ENCODE assay signal across 36 cellular contexts in the genomic region with DNA sequence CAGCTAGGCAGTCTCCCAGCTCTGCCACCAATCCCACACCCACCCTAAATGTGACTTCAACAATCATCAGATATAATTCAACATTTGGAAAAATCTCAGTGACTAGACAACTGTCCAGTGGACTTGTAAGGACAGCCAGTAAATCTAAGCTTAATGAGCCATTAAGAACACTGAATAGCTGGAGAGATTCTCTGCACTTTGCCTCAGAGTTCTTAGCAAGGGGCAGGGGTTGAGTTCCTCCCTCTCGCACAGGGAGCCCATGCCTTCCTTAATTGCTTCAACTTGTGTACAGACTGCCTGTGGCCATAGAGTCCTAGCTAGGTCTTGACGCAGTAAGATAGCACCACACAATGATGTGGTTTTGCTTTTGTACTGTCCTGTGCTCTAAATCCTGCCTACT.
"Had no signal": no experiment of that assay in that cellular context is flagged by ENCODE, and none has a peak within 500 bp of the region (broad histone marks: within the 10 kb centered on the region; RNA-seq: fewer than 3 reads in every experiment).

No MANE protein-coding gene starts in this region.

- H3K27me3 ChIP-seq: adrenal gland, body of pancreas, brain microvascular endothelial cell, breast epithelium had no signal

- H3K9me3 Mint-ChIP-seq: activated CD4-positive, alpha-beta memory T cell treated with anti-CD3 and anti-CD28 coated beads for 36 hours; activated CD4-positive, alpha-beta T cell treated with anti-CD3 and anti-CD28 coated beads, Interleukin-2, amount 10 ng/mL, durations not matched to agents 24 days and 14 days; activated CD8-positive, alpha-beta T cell treated with anti-CD3 and anti-CD28 coated beads for 36 hours; activated naive CD4-positive, alpha-beta T cell treated with anti-CD3 and anti-CD28 coated beads for 36 hours; activated naive CD4-positive, alpha-beta T cell treated with anti-CD3 and anti-CD28 coated beads, Interleukin-2, amount 50 U/mL, for 72 hours; activated naive CD8-positive, alpha-beta T cell treated with anti-CD3 and anti-CD28 coated beads for 36 hours; activated T-cell treated with anti-CD3 and anti-CD28 coated beads, Interleukin-2, amount 50 U/mL, for 4 hours; activated T-cell treated with anti-CD3 and anti-CD28 coated beads, Interleukin-2, amount 50 U/mL, for 72 hours; activated T-helper 1 cell treated with anti-CD3 and anti-CD28 coated beads, Interleukin-12 subunit alpha, Interleukin-12 subunit beta, Interleukin-2, Interleukin-4 antibody, amounts not matched to agents 30 ng/mL and 10 ng/mL and 1 ng/mL, durations not matched to agents 14 hours and 24 hours and 36 hours; activated T-helper 17 cell treated with anti-CD3 and anti-CD28 coated beads, Interleukin-2, amount 50 U/mL, for 72 hours; T-helper 1 cell treated with Interleukin-12 subunit alpha and Interleukin-12 subunit beta and Interleukin-4 antibody, amounts not matched to agents 30 μg/mL and 1 μg/mL, for 36 hours; T-helper 2 cell treated with Interferon-gamma antibody and Interleukin-4, amounts not matched to agents 5 μg/mL and 100 μg/mL, for 36 hours had no signal

- H3K4me3 ChIP-seq: adrenal gland, body of pancreas, breast epithelium had no signal

- H3K36me3 Mint-ChIP-seq: activated CD4-positive, alpha-beta memory T cell treated with anti-CD3 and anti-CD28 coated beads for 36 hours; activated naive CD4-positive, alpha-beta T cell treated with anti-CD3 and anti-CD28 coated beads, Interleukin-2, amount 50 U/mL, for 72 hours; activated naive CD8-positive, alpha-beta T cell treated with anti-CD3 and anti-CD28 coated beads for 36 hours; WTC11 had no signal

- H3K27ac Mint-ChIP-seq: activated CD4-positive, alpha-beta memory T cell treated with anti-CD3 and anti-CD28 coated beads for 36 hours; activated CD4-positive, alpha-beta T cell treated with anti-CD3 and anti-CD28 coated beads, Interleukin-2, amount 10 ng/mL, durations not matched to agents 24 days and 14 days; activated CD8-positive, alpha-beta T cell treated with anti-CD3 and anti-CD28 coated beads for 36 hours; activated naive CD4-positive, alpha-beta T cell treated with anti-CD3 and anti-CD28 coated beads for 36 hours; activated naive CD4-positive, alpha-beta T cell treated with anti-CD3 and anti-CD28 coated beads, Interleukin-2, amount 50 U/mL, for 72 hours; activated naive CD8-positive, alpha-beta T cell treated with anti-CD3 and anti-CD28 coated beads for 36 hours; activated T-cell treated with anti-CD3 and anti-CD28 coated beads, Interleukin-2, amount 50 U/mL, for 72 hours; activated T-helper 1 cell treated with anti-CD3 and anti-CD28 coated beads, Interleukin-12 subunit alpha, Interleukin-12 subunit beta, Interleukin-2, Interleukin-4 antibody, amounts not matched to agents 30 ng/mL and 10 ng/mL and 1 ng/mL, durations not matched to agents 14 hours and 24 hours and 36 hours; activated T-helper 17 cell treated with anti-CD3 and anti-CD28 coated beads, Interleukin-2, amount 50 U/mL, for 72 hours; T-helper 1 cell treated with Interleukin-12 subunit alpha and Interleukin-12 subunit beta and Interleukin-4 antibody, amounts not matched to agents 30 μg/mL and 1 μg/mL, for 36 hours; T-helper 2 cell treated with Interferon-gamma antibody and Interleukin-4, amounts not matched to agents 5 μg/mL and 100 μg/mL, for 36 hours; WTC11 had no signal

- H3K27ac ChIP-seq: adrenal gland, body of pancreas, brain microvascular endothelial cell, breast epithelium, WERI-Rb-1 had no signal

- H3K36me3 ChIP-seq: adrenal gland, brain microvascular endothelial cell, breast epithelium, WERI-Rb-1 had no signal

- H3K9me3 ChIP-seq: adrenal gland, body of pancreas, breast epithelium had no signal

- DNase-seq: activated CD4-positive, alpha-beta memory T cell treated with anti-CD3 and anti-CD28 coated beads for 36 hours; activated CD4-positive, alpha-beta T cell treated with anti-CD3 and anti-CD28 coated beads for 4 hours; activated CD4-positive, alpha-beta T cell treated with anti-CD3 and anti-CD28 coated beads, Interleukin-2, amount 10 ng/mL, durations not matched to agents 24 days and 14 days; activated CD4-positive, alpha-beta T cell treated with anti-CD3 and anti-CD28 coated beads, Interleukin-2, amount 50 U/mL, for 1 hour; activated CD4-positive, alpha-beta T cell treated with anti-CD3 and anti-CD28 coated beads, Interleukin-2, amount 50 U/mL, for 4 hours; activated CD4-positive, CD25-positive, alpha-beta regulatory T cell; activated CD4-positive, CD25-positive, alpha-beta regulatory T cell treated with anti-CD3 and anti-CD28 coated beads, Interleukin-2, amount 50 U/mL, for 72 hours; activated CD8-positive, alpha-beta memory T cell treated with anti-CD3 and anti-CD28 coated beads, Interleukin-2, amount 50 U/mL, for 4 hours; activated CD8-positive, alpha-beta T cell treated with anti-CD3 and anti-CD28 coated beads for 36 hours; activated effector memory CD4-positive, alpha-beta T cell treated with anti-CD3 and anti-CD28 coated beads, Interleukin-2, amount 50 U/mL, for 16 hours; activated gamma-delta T cell treated with Interleukin-2 at 50 U/mL for 16 hours; activated naive CD4-positive, alpha-beta T cell; activated naive CD4-positive, alpha-beta T cell treated with anti-CD3 and anti-CD28 coated beads for 36 hours; activated naive CD4-positive, alpha-beta T cell treated with anti-CD3 and anti-CD28 coated beads, Interleukin-2, amount 50 U/mL, for 16 hours; activated naive CD8-positive, alpha-beta T cell treated with anti-CD3 and anti-CD28 coated beads for 36 hours; activated T-cell treated with anti-CD3 and anti-CD28 coated beads for 4 hours; activated T-cell treated with anti-CD3 and anti-CD28 coated beads, Interleukin-2, amount 50 U/mL, for 1 hour; activated T-cell treated with anti-CD3 and anti-CD28 coated beads, Interleukin-2, amount 50 U/mL, for 4 hours; activated T-cell treated with anti-CD3 and anti-CD28 coated beads, Interleukin-2, amount 50 U/mL, for 72 hours; adrenal gland; amniotic stem cell; aorta; body of pancreas; brain microvascular endothelial cell; central memory CD4-positive, alpha-beta T cell; T-helper 1 cell; T-helper 2 cell; T-helper 9 cell; WERI-Rb-1 had no signal

- H3K4me1 Mint-ChIP-seq: activated CD4-positive, alpha-beta T cell treated with anti-CD3 and anti-CD28 coated beads, Interleukin-2, amount 10 ng/mL, durations not matched to agents 24 days and 14 days; activated naive CD8-positive, alpha-beta T cell treated with anti-CD3 and anti-CD28 coated beads for 36 hours; activated T-helper 17 cell treated with anti-CD3 and anti-CD28 coated beads, Interleukin-2, amount 50 U/mL, for 72 hours; WTC11 had no signal

- H3K4me3 Mint-ChIP-seq: activated CD4-positive, alpha-beta memory T cell treated with anti-CD3 and anti-CD28 coated beads for 36 hours; activated CD4-positive, alpha-beta T cell treated with anti-CD3 and anti-CD28 coated beads, Interleukin-2, amount 10 ng/mL, durations not matched to agents 24 days and 14 days; activated CD8-positive, alpha-beta T cell treated with anti-CD3 and anti-CD28 coated beads for 36 hours; activated naive CD4-positive, alpha-beta T cell treated with anti-CD3 and anti-CD28 coated beads for 36 hours; activated naive CD8-positive, alpha-beta T cell treated with anti-CD3 and anti-CD28 coated beads for 36 hours; activated T-cell treated with anti-CD3 and anti-CD28 coated beads, Interleukin-2, amount 50 U/mL, for 4 hours; activated T-cell treated with anti-CD3 and anti-CD28 coated beads, Interleukin-2, amount 50 U/mL, for 72 hours; activated T-helper 1 cell treated with anti-CD3 and anti-CD28 coated beads, Interleukin-12 subunit alpha, Interleukin-12 subunit beta, Interleukin-2, Interleukin-4 antibody, amounts not matched to agents 30 ng/mL and 10 ng/mL and 1 ng/mL, durations not matched to agents 14 hours and 24 hours and 36 hours; activated T-helper 17 cell treated with anti-CD3 and anti-CD28 coated beads, Interleukin-2, amount 50 U/mL, for 72 hours; T-helper 1 cell treated with Interleukin-12 subunit alpha and Interleukin-12 subunit beta and Interleukin-4 antibody, amounts not matched to agents 30 μg/mL and 1 μg/mL, for 36 hours; T-helper 2 cell treated with Interferon-gamma antibody and Interleukin-4, amounts not matched to agents 5 μg/mL and 100 μg/mL, for 36 hours; WTC11 had no signal

- H3K27me3 Mint-ChIP-seq: activated naive CD8-positive, alpha-beta T cell treated with anti-CD3 and anti-CD28 coated beads for 36 hours had no signal

- H3K4me1 ChIP-seq: adrenal gland, body of pancreas, breast epithelium had no signal
